ENCODE assay signal across 8 cellular contexts in genomic region chr2:173997269-173997668, GRCh38. TPM values are rescaled to one million over a fixed set of nuclear protein-coding genes. Genes with fewer than 3 reads are reported as not detected.
DNase-seq lines count a peak whose midpoint lies in the region; ATAC-seq and TF ChIP-seq lines count a peak whose summit lies in the region.

No MANE protein-coding gene starts in this region.

- intact Hi-C loops in esophagus muscularis mucosa (cut with DNase I), result no loop called here

- H3K36me3 ChIP-seq in esophagus muscularis mucosa (no peaks in the 10 kb centered on the region), H7 (replicated peaks; ENCODE audit: control insufficient read depth, insufficient read depth, low read length) (no peaks in the 10 kb centered on the region)

- DNase-seq in Ammon's horn (ENCODE audit: low spot score) (peak; percentile 78), esophagus muscularis mucosa (ENCODE audit: extremely low spot score) (peak; percentile 94), putamen (ENCODE audit: low spot score) (peak; percentile 34), H7 (no peak)
- no peak for DNase-seq in activated CD8-positive, alpha-beta memory T cell treated with anti-CD3 and anti-CD28 coated beads for 24 hours

- H3K9me3 ChIP-seq in esophagus muscularis mucosa, result no peaks in the 10 kb centered on the region

- TF ChIP-seq POLR2A in esophagus muscularis mucosa (IDR thresholded peaks at IDR 0.05; ENCODE audit: low read depth), result no peak

- no peak for TF ChIP-seq CTCF in esophagus muscularis mucosa (IDR thresholded peaks at IDR 0.05)

- no peak for TF ChIP-seq EP300 in esophagus muscularis mucosa (IDR thresholded peaks at IDR 0.05)

- H3K27ac ChIP-seq in esophagus muscularis mucosa (replicated peaks in 1 of 4), result peak overlapping the region in 3 of 4 donors; percentile 22 to 60 (median 56)

- no peaks in the 10 kb centered on the region for H3K27me3 ChIP-seq in esophagus muscularis mucosa
- no peaks in the 10 kb centered on the region for H3K27me3 ChIP-seq in H7 (ENCODE audit: control insufficient read depth, insufficient read depth, low read length)

- WGBS in esophagus muscularis mucosa, result 24% methylated on average over 7 of the region's 7 CpGs

- H3K4me3 ChIP-seq in esophagus muscularis mucosa (no peak overlapping the region), H7 (ENCODE audit: insufficient read depth, low read depth, low read length) (no peak overlapping the region)

- peak; percentile 93 for ATAC-seq in GM19463 (IDR thresholded peaks at IDR 0.05; ENCODE audit: unreplicated experiment)
- peak; percentile 74 for ATAC-seq in HG03558 (IDR thresholded peaks at IDR 0.05; ENCODE audit: extremely low read depth, unreplicated experiment)
- no peak for ATAC-seq in HG02970 (IDR thresholded peaks at IDR 0.05; ENCODE audit: low FRiP score, unreplicated experiment)

- peaks cover 20 to 34% (median 33%) of the 10 kb centered on the region in 4 donors for H3K4me1 ChIP-seq in esophagus muscularis mucosa

RNA-seq across cellular contexts. Expression of gene SP3, which starts 32.1 kb away (rescaled TPM):
- total RNA-seq in esophagus muscularis mucosa, result 100 to 1,000 TPM in 1 of 4 donors, 10 to 100 TPM in 3; 78.7 to 102 (median 92.2) TPM
- 107 and 129 TPM in 2 replicates for total RNA-seq in H7 (2014; rRNA removed; shearing (Covaris generic))

Comparison
In these comparisons a context has a peak if more than half of its experiments do, and no peak if none do; other contexts are left out.
1. DNase-seq: peak in Ammon's horn (single experiment), esophagus muscularis mucosa (single experiment) and putamen (single experiment); none in H7 (single experiment) and activated CD8-positive, alpha-beta memory T cell treated with anti-CD3 and anti-CD28 coated beads for 24 hours (single experiment).